ENCODE assay signal across 8 cellular contexts in the genomic region with DNA sequence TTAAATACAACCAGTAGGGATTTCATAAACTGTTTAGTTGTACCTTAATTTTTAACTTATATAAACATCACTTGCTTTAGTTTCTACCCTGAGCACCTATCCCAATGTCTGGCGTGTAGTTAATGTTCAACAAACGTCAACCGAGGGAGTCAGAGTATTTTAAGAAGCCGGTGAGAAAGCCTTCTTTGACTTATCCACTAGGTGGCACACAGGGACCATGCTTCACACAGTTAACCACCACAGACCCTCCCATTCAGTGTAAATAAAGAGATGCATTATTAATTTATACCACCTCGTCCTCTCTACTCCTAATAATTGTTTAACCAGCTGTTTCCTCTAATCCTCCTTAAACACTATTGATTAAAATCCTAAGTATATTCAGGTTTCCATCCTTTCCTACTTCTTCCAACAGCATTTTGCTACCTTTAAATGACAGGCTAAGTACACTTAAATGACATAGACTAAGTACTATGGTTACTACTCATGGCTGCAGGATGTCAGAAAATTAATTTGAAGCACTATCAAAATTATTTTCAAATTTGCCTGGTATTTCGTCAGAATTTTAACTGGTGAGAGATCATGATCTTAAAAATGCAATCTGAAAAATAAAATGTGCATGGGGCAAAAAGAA.
DNase-seq lines count a peak whose midpoint lies in the region; ATAC-seq and TF ChIP-seq lines count a peak whose summit lies in the region.

No MANE protein-coding gene starts in this region.

- DNase-seq in EL (peak; percentile 54), GM20000 (ENCODE audit: low spot score) (peak; percentile 79), NCI-H2227 treated with DMSO at 0.1 percent for 48 hours (lab: John Stamatoyannopoulos, UW) (peak; percentile 74), head of caudate nucleus (peak in 36 of 42 donors; percentile 10 to 82 (median 54)), retinal pigment epithelial cell (ENCODE audit: low read depth) (peak; percentile 31), cortex of kidney (lab: John Stamatoyannopoulos, UW) (no peak)
- peak; percentile 6 to 20 for DNase-seq in activated CD4-positive, alpha-beta T cell treated with anti-CD3 and anti-CD28 coated beads, Interleukin-2, amount 50 U/mL, for 48 hours

- TF ChIP-seq CTCF in GM20000 (IDR thresholded peaks at IDR 0.05; ENCODE audit: extremely low read depth, missing control alignments): peak; percentile 57
- TF ChIP-seq CTCF in retinal pigment epithelial cell (conservative IDR thresholded peaks at IDR 0.05; ENCODE audit: low read depth, low read length): peak; percentile 86

- no peak overlapping the region for H3K4me3 ChIP-seq in retinal pigment epithelial cell (ENCODE audit: low read length)

- intact Hi-C loops in head of caudate nucleus (cut with DNase I): no loop called here

- peak; percentile 76 for ATAC-seq in HG03442 (IDR thresholded peaks at IDR 0.05; ENCODE audit: unreplicated experiment)
